ENCODE assay signal across 29 cellular contexts in genomic region chr18:62867521-62867920, GRCh38.
"Had no signal": no experiment of that assay in that cellular context is flagged by ENCODE, and none has a peak within 500 bp of the region (broad histone marks: within the 10 kb centered on the region; RNA-seq: fewer than 3 reads in every experiment).

No MANE protein-coding gene starts in this region.

- ATAC-seq: activated CD4-positive, CD25-positive, alpha-beta regulatory T cell treated with anti-CD3 and anti-CD28 coated beads, Interleukin-2, amount 50 U/mL, for 24 hours; activated T-helper 17 cell treated with anti-CD3 and anti-CD28 coated beads, Interleukin-2, amount 50 U/mL, for 72 hours; effector memory CD8-positive, alpha-beta T cell; left colon; naive thymus-derived CD8-positive, alpha-beta T cell; right cardiac atrium; stimulated activated naive CD8-positive, alpha-beta T cell treated with anti-CD3 and anti-CD28 coated beads, Interleukin-15, Interleukin-2, amounts not matched to agents 100 U/mL and 50 U/mL, for 24 hours had no signal

- H3K36me3 Mint-ChIP-seq: activated CD4-positive, alpha-beta memory T cell treated with anti-CD3 and anti-CD28 coated beads for 36 hours had no signal

- H3K4me3 ChIP-seq: neural progenitor cell, testis, transverse colon had no signal

- H3K9me3 Mint-ChIP-seq: activated CD4-positive, alpha-beta memory T cell treated with anti-CD3 and anti-CD28 coated beads for 36 hours; activated T-helper 17 cell treated with anti-CD3 and anti-CD28 coated beads, Interleukin-2, amount 50 U/mL, for 72 hours; effector memory CD8-positive, alpha-beta T cell; mesothelial cell of epicardium; naive thymus-derived CD8-positive, alpha-beta T cell; neural progenitor cell; T-helper 1 cell treated with Interleukin-12 subunit alpha and Interleukin-12 subunit beta and Interleukin-4 antibody, amounts not matched to agents 30 μg/mL and 1 μg/mL, for 36 hours had no signal

- H3K4me3 Mint-ChIP-seq: activated CD4-positive, alpha-beta memory T cell treated with anti-CD3 and anti-CD28 coated beads for 36 hours; activated T-helper 17 cell treated with anti-CD3 and anti-CD28 coated beads, Interleukin-2, amount 50 U/mL, for 72 hours; effector memory CD8-positive, alpha-beta T cell; mesothelial cell of epicardium; neural progenitor cell; T-helper 1 cell treated with Interleukin-12 subunit alpha and Interleukin-12 subunit beta and Interleukin-4 antibody, amounts not matched to agents 30 μg/mL and 1 μg/mL, for 36 hours had no signal

- DNase-seq: activated CD4-positive, alpha-beta memory T cell treated with anti-CD3 and anti-CD28 coated beads for 36 hours; activated CD4-positive, alpha-beta T cell treated with anti-CD3 and anti-CD28 coated beads for 48 hours; activated CD8-positive, alpha-beta memory T cell treated with anti-CD3 and anti-CD28 coated beads, Interleukin-2, amount 50 U/mL, for 4 hours; activated gamma-delta T cell treated with Interleukin-2 at 50 U/mL for 16 hours; activated naive CD4-positive, alpha-beta T cell treated with anti-CD3 and anti-CD28 coated beads, Interleukin-2, amount 50 U/mL, for 16 hours; activated T-cell treated with anti-CD3 and anti-CD28 coated beads, Interleukin-2, amount 50 U/mL, for 1 hour; amniotic stem cell; cerebellar nuclear complex; cortex of kidney; effector memory CD8-positive, alpha-beta T cell; erythroblast; head of caudate nucleus; hippocampal formation; kidney; left colon; naive thymus-derived CD8-positive, alpha-beta T cell; occipital lobe; right cardiac atrium; stimulated activated CD4-positive, alpha-beta T cell treated with anti-CD3 and anti-CD28 coated beads, Interleukin-15, amount 100 ng/mL, for 24 hours; stimulated activated CD4-positive, alpha-beta T cell treated with anti-CD3 and anti-CD28 coated beads, Interleukin-2, amount 100 ng/mL, for 24 hours; stimulated activated naive CD8-positive, alpha-beta T cell treated with anti-CD3 and anti-CD28 coated beads, Interleukin-15, Interleukin-2, amounts not matched to agents 100 U/mL and 50 U/mL, for 24 hours; T-helper 9 cell; testis; transverse colon had no signal

- H3K4me1 Mint-ChIP-seq: mesothelial cell of epicardium had no signal

- H3K27me3 Mint-ChIP-seq: activated CD4-positive, alpha-beta memory T cell treated with anti-CD3 and anti-CD28 coated beads for 36 hours; activated T-helper 17 cell treated with anti-CD3 and anti-CD28 coated beads, Interleukin-2, amount 50 U/mL, for 72 hours; effector memory CD8-positive, alpha-beta T cell; naive thymus-derived CD8-positive, alpha-beta T cell had no signal

- H3K27ac Mint-ChIP-seq: activated CD4-positive, alpha-beta memory T cell treated with anti-CD3 and anti-CD28 coated beads for 36 hours; activated T-helper 17 cell treated with anti-CD3 and anti-CD28 coated beads, Interleukin-2, amount 50 U/mL, for 72 hours; mesothelial cell of epicardium; neural progenitor cell had no signal
